In genomic region chr21:5101749-5102148, GRCh38 we compare ENCODE assay signal across 8 cellular contexts.
DNase-seq lines count a peak whose midpoint lies in the region; ATAC-seq and TF ChIP-seq lines count a peak whose summit lies in the region.
"Not testable (repeated sequence)": the region's sequence is repeated elsewhere in the genome, so short reads cannot be mapped to it uniquely, and the experiment has no call there.

No MANE protein-coding gene starts in this region.

- H3K4me3 ChIP-seq in GM12865 (ENCODE audit: low read depth, low read length) (peak overlapping the region; percentile 27; the same call in 1 of the 2 replicates), OCI-LY1 (ENCODE audit: low read depth, low read length, poor library complexity, severe bottlenecking) (peak overlapping the region; percentile 13)

- H3F3A ChIP-seq in OCI-LY1 (ENCODE audit: insufficient read depth, low read length), result not testable (repeated sequence)

- DNase-seq in GM12865 (ENCODE audit: low read depth) (peak; percentile 87), astrocyte of the hippocampus (ENCODE audit: low read depth, low spot score) (peak; percentile 3), islet precursor cell (peak; percentile 49)
- DNase-seq in activated CD8-positive, alpha-beta memory T cell treated with anti-CD3 and anti-CD28 coated beads for 1 hour (ENCODE audit: extremely low read depth in 1 of 2, low read depth in 1 of 2), result peak; percentile 58 to 59
- peak; percentile 54 to 66 for DNase-seq in stimulated activated CD4-positive, alpha-beta T cell treated with anti-CD3 and anti-CD28 coated beads, Interleukin-15, amount 100 ng/mL, for 1 hour (ENCODE audit: low read depth in 1 of 2, low spot score in 1 of 2)
- peak; percentile 79 to 87 for DNase-seq in stimulated activated naive CD8-positive, alpha-beta T cell treated with anti-CD3 and anti-CD28 coated beads, Interleukin-15, amount 100 ng/mL, for 72 hours

- H3K27ac ChIP-seq in OCI-LY1 (ENCODE audit: low read depth, low read length, poor library complexity, severe bottlenecking), result not testable (repeated sequence)

- not testable (repeated sequence) for H3K27me3 ChIP-seq in OCI-LY1 (ENCODE audit: insufficient read depth, low read length)

- H3K9me3 Mint-ChIP-seq in stimulated activated naive CD8-positive, alpha-beta T cell treated with anti-CD3 and anti-CD28 coated beads, Interleukin-15, amount 100 ng/mL, for 72 hours, result not testable (repeated sequence)

- not testable (repeated sequence) for H3K9me3 ChIP-seq in OCI-LY1 (ENCODE audit: low read length)

- not testable (repeated sequence) for H3K27me3 Mint-ChIP-seq in stimulated activated naive CD8-positive, alpha-beta T cell treated with anti-CD3 and anti-CD28 coated beads, Interleukin-15, amount 100 ng/mL, for 72 hours

- H3K9me2 ChIP-seq in OCI-LY1 (ENCODE audit: low read depth, low read length), result not testable (repeated sequence)

- not testable (repeated sequence) for H2AFZ ChIP-seq in OCI-LY1 (ENCODE audit: low read length)

- peak overlapping the region; percentile 75 to 82 for H3K4me3 Mint-ChIP-seq in stimulated activated naive CD8-positive, alpha-beta T cell treated with anti-CD3 and anti-CD28 coated beads, Interleukin-15, amount 100 ng/mL, for 72 hours

- H3K36me3 ChIP-seq in OCI-LY1 (ENCODE audit: insufficient read depth, low read length), result not testable (repeated sequence)

- H3K4me1 Mint-ChIP-seq in stimulated activated naive CD8-positive, alpha-beta T cell treated with anti-CD3 and anti-CD28 coated beads, Interleukin-15, amount 100 ng/mL, for 72 hours, result peaks cover 13% of the 10 kb centered on the region

- not testable (repeated sequence) for H3K4me2 ChIP-seq in OCI-LY1 (ENCODE audit: low read length)

- ATAC-seq in HG02610 (IDR thresholded peaks at IDR 0.05; ENCODE audit: unreplicated experiment), result peak; percentile 53
- peak; percentile 90 for ATAC-seq in stimulated activated naive CD8-positive, alpha-beta T cell treated with anti-CD3 and anti-CD28 coated beads, Interleukin-15, amount 100 ng/mL, for 72 hours

- not testable (repeated sequence) for H4K20me1 ChIP-seq in OCI-LY1 (ENCODE audit: insufficient read depth, low read length)

- peak overlapping the region; percentile 79 to 98 for H3K27ac Mint-ChIP-seq in stimulated activated naive CD8-positive, alpha-beta T cell treated with anti-CD3 and anti-CD28 coated beads, Interleukin-15, amount 100 ng/mL, for 72 hours

- not testable (repeated sequence) for TF ChIP-seq CTCF in GM12865 (IDR thresholded peaks at IDR 0.05; ENCODE audit: insufficient read depth, low read depth, low read length, missing control alignments); OCI-LY1 (IDR thresholded peaks at IDR 0.05; ENCODE audit: low read length)

- H3K4me1 ChIP-seq in OCI-LY1 (ENCODE audit: insufficient read depth, low read length, severe bottlenecking), result peaks cover 15% of the 10 kb centered on the region

- H3K9ac ChIP-seq in OCI-LY1 (ENCODE audit: low read length), result not testable (repeated sequence)

- not testable (repeated sequence) for H3K79me2 ChIP-seq in OCI-LY1 (ENCODE audit: insufficient read depth, low read length)

Comparison
In these comparisons a context has a peak if more than half of its experiments do, and no peak if none do; other contexts are left out.
1. DNase-seq: peak in every context shown above with its lines; median percentile 87 in GM12865; 83 in stimulated activated naive CD8-positive, alpha-beta T cell treated with anti-CD3 and anti-CD28 coated beads, Interleukin-15, amount 100 ng/mL, for 72 hours; 60 in stimulated activated CD4-positive, alpha-beta T cell treated with anti-CD3 and anti-CD28 coated beads, Interleukin-15, amount 100 ng/mL, for 1 hour; 58 in activated CD8-positive, alpha-beta memory T cell treated with anti-CD3 and anti-CD28 coated beads for 1 hour; 49 in islet precursor cell; 3 in astrocyte of the hippocampus.